8 cellular contexts compared by ENCODE assay signal in the genomic region with DNA sequence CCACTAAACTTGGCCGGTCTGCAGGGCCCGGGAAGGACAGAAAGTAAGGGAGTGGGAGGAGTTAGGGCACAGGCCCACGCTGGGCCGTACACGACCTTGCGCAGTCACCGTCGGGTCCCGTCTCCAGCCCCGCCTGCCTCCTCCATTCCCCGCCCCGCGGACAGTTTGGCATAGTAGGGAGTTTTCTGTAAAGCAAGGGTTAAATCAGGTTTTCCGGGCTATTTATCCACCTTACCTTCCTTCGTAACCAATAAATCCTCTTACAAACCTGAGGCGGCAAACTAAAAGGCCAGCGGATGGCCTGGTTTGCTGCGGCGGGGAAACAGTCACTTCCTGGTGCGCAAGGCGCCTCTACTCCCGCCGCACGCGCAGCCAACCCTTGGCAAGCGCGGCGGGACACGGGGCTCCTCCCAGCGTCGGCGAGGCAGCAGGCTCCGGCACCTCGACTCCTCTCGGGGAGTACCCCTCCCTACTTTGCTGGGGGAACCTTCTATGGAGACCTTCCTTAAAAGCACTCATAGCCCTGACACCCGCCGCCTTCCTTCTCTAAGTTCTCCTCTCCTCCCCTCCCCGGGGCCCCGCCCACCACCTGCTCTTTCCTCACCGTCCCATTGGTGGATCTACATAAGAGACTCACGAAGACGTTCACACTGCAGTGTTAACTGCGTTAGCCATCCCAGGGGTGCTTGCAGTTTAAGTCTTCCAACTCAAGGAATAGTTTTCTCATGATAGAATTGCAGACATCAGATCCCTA. TPM values are rescaled to one million over a fixed set of nuclear protein-coding genes. Genes with fewer than 3 reads are reported as not detected.
DNase-seq lines count a peak whose midpoint lies in the region; ATAC-seq lines count a peak whose summit lies in the region.

A gene with protein sequence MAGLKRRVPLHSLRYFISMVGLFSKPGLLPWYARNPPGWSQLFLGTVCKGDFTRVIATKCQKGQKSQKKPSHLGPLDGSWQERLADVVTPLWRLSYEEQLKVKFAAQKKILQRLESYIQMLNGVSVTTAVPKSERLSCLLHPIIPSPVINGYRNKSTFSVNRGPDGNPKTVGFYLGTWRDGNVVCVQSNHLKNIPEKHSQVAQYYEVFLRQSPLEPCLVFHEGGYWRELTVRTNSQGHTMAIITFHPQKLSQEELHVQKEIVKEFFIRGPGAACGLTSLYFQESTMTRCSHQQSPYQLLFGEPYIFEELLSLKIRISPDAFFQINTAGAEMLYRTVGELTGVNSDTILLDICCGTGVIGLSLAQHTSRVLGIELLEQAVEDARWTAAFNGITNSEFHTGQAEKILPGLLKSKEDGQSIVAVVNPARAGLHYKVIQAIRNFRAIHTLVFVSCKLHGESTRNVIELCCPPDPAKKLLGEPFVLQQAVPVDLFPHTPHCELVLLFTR (minus strand): TSS at position 563 of the 754 bp plus-strand sequence. CDS start 9,822 bp downstream, outside the sequence.

- peak; percentile 95 for ATAC-seq in GM18498 (IDR thresholded peaks at IDR 0.05; ENCODE audit: unreplicated experiment)
- peak; percentile 94 for ATAC-seq in HG02852 (IDR thresholded peaks at IDR 0.05; ENCODE audit: unreplicated experiment)

- DNase-seq in NCI-H1436 treated with DMSO at 0.1 percent for 48 hours (lab: John Stamatoyannopoulos, UW) (peak; percentile 62), T-helper 2 cell (peak; percentile 46 to 87 (median 65)), anterior cingulate cortex (lab: John Stamatoyannopoulos, UW) (peak in 57 of 58 donors; percentile 0 to 75 (median 45)), hepatic stellate cell (ENCODE audit: low spot score) (peak; percentile 67), renal cortical epithelial cell (ENCODE audit: low read depth) (peak; percentile 67), cortex of kidney (lab: John Stamatoyannopoulos, UW) (no peak)

RNA-seq across cellular contexts. Expression of the gene that starts here (rescaled TPM):
- 15.1 and 17.8 TPM in 2 replicates for total RNA-seq in renal cortical epithelial cell
